Comparison of ENCODE assay signal across 9 cellular contexts in genomic region chr17:38733315-38734234, GRCh38. TPM values are rescaled to one million over a fixed set of nuclear protein-coding genes. Genes with fewer than 3 reads are reported as not detected.
DNase-seq lines count a peak whose midpoint lies in the region; ATAC-seq and TF ChIP-seq lines count a peak whose summit lies in the region.
"Had no signal": no experiment of that assay in that cellular context is flagged by ENCODE, and none has a peak within 500 bp of the region (broad histone marks: within the 10 kb centered on the region; RNA-seq: fewer than 3 reads in every experiment).

No MANE protein-coding gene starts in this region.

- peaks cover 1% of the 10 kb centered on the region for H3K36me3 Mint-ChIP-seq in activated naive CD4-positive, alpha-beta T cell treated with anti-CD3 and anti-CD28 coated beads, Interleukin-2, amount 50 U/mL, for 24 hours
- peaks cover 0 to 10% (median 0%) of the 10 kb centered on the region in 3 donors for H3K36me3 Mint-ChIP-seq in naive thymus-derived CD8-positive, alpha-beta T cell

- no peaks in the 10 kb centered on the region for H3K27me3 Mint-ChIP-seq in activated naive CD4-positive, alpha-beta T cell treated with anti-CD3 and anti-CD28 coated beads, Interleukin-2, amount 50 U/mL, for 24 hours
- no peaks in the 10 kb centered on the region for H3K27me3 Mint-ChIP-seq in naive thymus-derived CD8-positive, alpha-beta T cell

- DNase-seq in COLO668 (lab: John Stamatoyannopoulos, UW; ENCODE audit: unreplicated experiment) (peak; percentile 4), HFF-Myc (ENCODE audit: extremely low read depth, low read depth) (no peak), RPMI8226 (no peak), NCI-H524 treated with DMSO at 0.1 percent for 48 hours (lab: John Stamatoyannopoulos, UW) (no peak)
- DNase-seq in naive thymus-derived CD8-positive, alpha-beta T cell: peak in 4 of 10 donors; percentile 22 to 35 (median 30)

- H3K4me1 Mint-ChIP-seq in activated naive CD4-positive, alpha-beta T cell treated with anti-CD3 and anti-CD28 coated beads, Interleukin-2, amount 50 U/mL, for 24 hours: peaks cover 59% of the 10 kb centered on the region
- peaks cover 24 to 56% (median 55%) of the 10 kb centered on the region in 4 donors for H3K4me1 Mint-ChIP-seq in naive thymus-derived CD8-positive, alpha-beta T cell

- peak; percentile 31 for TF ChIP-seq CTCF in HFF-Myc (IDR thresholded peaks at IDR 0.05; ENCODE audit: low read depth, low read length, missing control alignments)

- peak overlapping the region; percentile 75 for H3K27ac Mint-ChIP-seq in activated naive CD4-positive, alpha-beta T cell treated with anti-CD3 and anti-CD28 coated beads, Interleukin-2, amount 50 U/mL, for 24 hours
- peak overlapping the region in 8 of 10 donors; percentile 34 to 85 (median 77) for H3K27ac Mint-ChIP-seq in naive thymus-derived CD8-positive, alpha-beta T cell

- H3K4me3 Mint-ChIP-seq in activated naive CD4-positive, alpha-beta T cell treated with anti-CD3 and anti-CD28 coated beads, Interleukin-2, amount 50 U/mL, for 24 hours: peak overlapping the region; percentile 76
- H3K4me3 Mint-ChIP-seq in naive thymus-derived CD8-positive, alpha-beta T cell: peak overlapping the region in 2 of 10 donors; percentile 29 to 54

- H3K4me3 ChIP-seq in HFF-Myc (replicated peaks; ENCODE audit: low read depth, low read length): no peak overlapping the region
- H3K4me3 ChIP-seq: upper lobe of left lung had no signal

- ATAC-seq in naive thymus-derived CD8-positive, alpha-beta T cell: peak in 1 of 2 donors; percentile 24
- ATAC-seq in GM21528 (IDR thresholded peaks at IDR 0.05; ENCODE audit: low FRiP score, unreplicated experiment): no peak
- ATAC-seq in GM21723 (IDR thresholded peaks at IDR 0.05; ENCODE audit: unreplicated experiment): no peak

- POLR2A ChIA-PET in naive thymus-derived CD8-positive, alpha-beta T cell (lab: Charles Lee): interaction anchor here (1.6 to 6.1 kb wide), 3 partner anchors 28 to 57 kb away, joined by 4 to 75 read pairs (median 30); partner anchors contain the start of genes EPOP and MLLT6

- H3K9me3 Mint-ChIP-seq in activated naive CD4-positive, alpha-beta T cell treated with anti-CD3 and anti-CD28 coated beads, Interleukin-2, amount 50 U/mL, for 24 hours: no peaks in the 10 kb centered on the region
- no peaks in the 10 kb centered on the region for H3K9me3 Mint-ChIP-seq in naive thymus-derived CD8-positive, alpha-beta T cell

RNA-seq across cellular contexts. Expression of gene CISD3, which starts 3.4 kb away (rescaled TPM):
- 10 to 100 TPM; 10.7 to 12.3 TPM for total RNA-seq in naive thymus-derived CD8-positive, alpha-beta T cell
- 10 to 100 TPM; 40.5 to 63.3 (median 46.2) TPM for polyA plus RNA-seq in naive thymus-derived CD8-positive, alpha-beta T cell

RNA-seq across cellular contexts. Expression of gene PCGF2, which starts 14.6 kb away (rescaled TPM):
- total RNA-seq in naive thymus-derived CD8-positive, alpha-beta T cell: not detected
- under 1 TPM in 1 of 3 donors, not detected in 2; 0.08 TPM for polyA plus RNA-seq in naive thymus-derived CD8-positive, alpha-beta T cell

RNA-seq across cellular contexts. Expression of gene PSMB3, which starts 19.0 kb away (rescaled TPM):
- total RNA-seq in naive thymus-derived CD8-positive, alpha-beta T cell: 10 to 100 TPM; 94.1 to 96.4 TPM
- polyA plus RNA-seq in naive thymus-derived CD8-positive, alpha-beta T cell: 100 to 1,000 TPM; 338 to 361 (median 349) TPM

RNA-seq across cellular contexts. Expression of gene MLLT6, which starts 28.5 kb away (rescaled TPM):
- 100 to 1,000 TPM; 481 to 489 TPM for total RNA-seq in naive thymus-derived CD8-positive, alpha-beta T cell
- polyA plus RNA-seq in naive thymus-derived CD8-positive, alpha-beta T cell: 10 to 100 TPM in 1 of 3 donors, 1 to 10 TPM in 2; 5.5 to 11.9 (median 8.3) TPM

RNA-seq across cellular contexts. Expression of gene EPOP, which starts 58.8 kb away (rescaled TPM):
- 1 to 10 TPM; 1.2 TPM for total RNA-seq in naive thymus-derived CD8-positive, alpha-beta T cell
- under 1 TPM in 2 of 3 donors, not detected in 1; 0.04 to 0.10 TPM for polyA plus RNA-seq in naive thymus-derived CD8-positive, alpha-beta T cell
